20 cellular contexts compared by ENCODE assay signal in the genomic region with DNA sequence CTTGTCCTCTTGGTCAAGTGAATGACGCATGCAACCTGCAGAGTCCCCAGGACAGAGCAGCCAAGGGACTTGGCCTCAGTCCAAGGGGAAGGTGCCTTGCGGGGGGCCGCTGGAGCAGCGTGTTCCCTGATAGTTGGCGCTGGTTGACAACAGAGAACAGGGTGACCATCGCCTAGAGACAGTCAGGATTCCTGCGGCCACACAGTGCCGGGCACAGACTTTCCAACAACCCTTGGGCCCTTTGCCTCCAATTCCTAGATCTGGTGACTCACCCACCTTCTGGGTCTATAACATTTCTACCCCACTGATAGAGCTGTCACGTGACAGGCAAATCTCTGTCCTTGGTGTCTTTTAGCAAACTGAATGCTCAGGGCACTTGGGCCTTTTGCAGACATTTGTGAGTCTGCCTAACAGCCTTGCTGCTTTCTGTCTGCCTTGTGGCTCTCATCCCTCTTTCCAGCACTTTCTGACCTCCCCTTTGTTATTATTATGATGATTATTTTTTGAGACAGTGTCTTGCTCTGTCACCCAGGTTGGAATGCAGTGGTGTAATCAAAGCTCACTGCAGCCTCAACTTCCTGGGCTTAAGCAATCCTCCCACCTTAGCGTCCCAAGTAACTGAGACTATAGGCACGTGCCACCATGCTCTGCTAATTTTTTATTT. TPM values are rescaled to one million over a fixed set of nuclear protein-coding genes. Genes with fewer than 3 reads are reported as not detected.
DNase-seq lines count a peak whose midpoint lies in the region; ATAC-seq, FAIRE-seq and TF ChIP-seq lines count a peak whose summit lies in the region.
"Had no signal": no experiment of that assay in that cellular context is flagged by ENCODE, and none has a peak within 500 bp of the region (broad histone marks: within the 10 kb centered on the region; RNA-seq: fewer than 3 reads in every experiment).

No MANE protein-coding gene starts in this region.

- peak overlapping the region; percentile 18; the same call in 1 of the 2 replicates for H3K4me3 ChIP-seq in PC-9
- no peak overlapping the region for H3K4me3 ChIP-seq in bronchial epithelial cell (ENCODE audit: low read depth, low read length)
- H3K4me3 ChIP-seq in neuronal stem cell (ENCODE audit: low read length in 2 of 2): no peak overlapping the region
- H3K4me3 ChIP-seq: BLaER1, HAP-1 had no signal

- no peak overlapping the region for H2AFZ ChIP-seq in PC-9
- no peak overlapping the region for H2AFZ ChIP-seq in neuronal stem cell (ENCODE audit: low read length)

- peaks cover 5% of the 10 kb centered on the region; the same call in 1 of the 2 replicates for H4K20me1 ChIP-seq in PC-9 (ENCODE audit: insufficient read depth)

- peak; percentile 40 for FAIRE-seq in bronchial epithelial cell (lab: Jason Lieb, UNC)
- FAIRE-seq: HTR-8/SVneo had no signal

- no peak overlapping the region for H2BK5ac ChIP-seq in neuronal stem cell (ENCODE audit: low read length)

- no peaks in the 10 kb centered on the region for H3K27me3 Mint-ChIP-seq in activated CD8-positive, alpha-beta memory T cell treated with anti-CD3 and anti-CD28 coated beads, Interleukin-2, amount 10 ng/mL, durations not matched to agents 7 days and 5 days

- WGBS in neuronal stem cell (ENCODE audit: extremely low coverage in 2 of 2, insufficient read length in 2 of 2, insufficient replicate concordance in 1 of 2), 2 donors: no CpG with 5 or more reads among the region's 11 CpGs

- no peak overlapping the region for H4K91ac ChIP-seq in neuronal stem cell (ENCODE audit: low read depth, low read length, poor library complexity)

- no peak overlapping the region for H2BK120ac ChIP-seq in neuronal stem cell (ENCODE audit: low read depth, low read length)

- no peak overlapping the region for H3K4me3 Mint-ChIP-seq in activated CD8-positive, alpha-beta memory T cell treated with anti-CD3 and anti-CD28 coated beads, Interleukin-2, amount 10 ng/mL, durations not matched to agents 7 days and 5 days

- H3K9me3 ChIP-seq in PC-9 (ENCODE audit: insufficient read depth, low read depth) (no peaks in the 10 kb centered on the region), neuronal stem cell (replicated peaks in 1 of 2; ENCODE audit: control insufficient read depth in 2 of 2, insufficient read depth in 1 of 2, low read depth in 1 of 2, low read length in 2 of 2) (no peaks in the 10 kb centered on the region)
- H3K9me3 ChIP-seq: BLaER1, HAP-1 had no signal

- TF ChIP-seq CTCF in PC-9 (conservative IDR thresholded peaks at IDR 0.05) (no peak), bronchial epithelial cell (IDR thresholded peaks at IDR 0.05; ENCODE audit: insufficient read depth, low read length, severe bottlenecking) (no peak)

- no peak overlapping the region for H3K27ac Mint-ChIP-seq in activated CD8-positive, alpha-beta memory T cell treated with anti-CD3 and anti-CD28 coated beads, Interleukin-2, amount 10 ng/mL, durations not matched to agents 7 days and 5 days

- H2BK12ac ChIP-seq in neuronal stem cell (ENCODE audit: low read length): no peak overlapping the region

- POLR2A ChIA-PET in PC-9 (lab: Charles Lee; ENCODE audit: unreplicated experiment): no interaction called here

- ATAC-seq in GM18861 (IDR thresholded peaks at IDR 0.05; ENCODE audit: unreplicated experiment): no peak
- ATAC-seq in HG02970 (IDR thresholded peaks at IDR 0.05; ENCODE audit: low FRiP score, unreplicated experiment): no peak
- no peak for ATAC-seq in activated CD8-positive, alpha-beta memory T cell treated with anti-CD3 and anti-CD28 coated beads, Interleukin-2, amount 10 ng/mL, durations not matched to agents 7 days and 5 days
- ATAC-seq: PC-3 had no signal

- peaks cover 40% of the 10 kb centered on the region for H3F3A ChIP-seq in PC-9 (ENCODE audit: insufficient read depth, low read depth)

- H2BK15ac ChIP-seq in neuronal stem cell (ENCODE audit: low read length): no peak overlapping the region

- H3K4me1 ChIP-seq in PC-9 (replicated peaks; ENCODE audit: insufficient read depth): peaks cover 33% of the 10 kb centered on the region
- H3K4me1 ChIP-seq in neuronal stem cell (ENCODE audit: control insufficient read depth in 2 of 2, insufficient read depth in 1 of 2, low read depth in 1 of 2, low read length in 2 of 2): no peaks in the 10 kb centered on the region
- H3K4me1 ChIP-seq: HAP-1 had no signal

- BruUV-seq in PC-9 (replicated peaks; lab: Mats Ljungman, UMichigan): no TSS peak

- intact Hi-C loops in PC-9 (cut with micrococcal nuclease; ENCODE audit: unreplicated experiment): no loop called here

- H3K27me3 ChIP-seq in PC-9 (ENCODE audit: insufficient read depth, low read depth) (no peaks in the 10 kb centered on the region), bronchial epithelial cell (ENCODE audit: control insufficient read depth, insufficient read depth, low read length) (no peaks in the 10 kb centered on the region), neuronal stem cell (ENCODE audit: control insufficient read depth in 3 of 3, insufficient read depth in 3 of 3, low read depth in 1 of 3, low read length in 3 of 3) (no peaks in the 10 kb centered on the region)
- H3K27me3 ChIP-seq: BLaER1 had no signal

- CTCF ChIA-PET in PC-9 (lab: Charles Lee): no interaction called here
- CTCF ChIA-PET in activated CD8-positive, alpha-beta memory T cell treated with anti-CD3 and anti-CD28 coated beads, Interleukin-2, amount 10 ng/mL, durations not matched to agents 7 days and 5 days (lab: Charles Lee): no interaction called here

- peaks cover 9% of the 10 kb centered on the region for H3K79me2 ChIP-seq in PC-9 (ENCODE audit: low read depth)

- H3K9ac ChIP-seq in neuronal stem cell (ENCODE audit: low read depth, low read length, poor library complexity): no peak overlapping the region
- H3K9ac ChIP-seq: BLaER1 had no signal

- H3K36me3 Mint-ChIP-seq in activated CD8-positive, alpha-beta memory T cell treated with anti-CD3 and anti-CD28 coated beads, Interleukin-2, amount 10 ng/mL, durations not matched to agents 7 days and 5 days: peaks cover 66% of the 10 kb centered on the region

- no peak overlapping the region for H2AK5ac ChIP-seq in neuronal stem cell (ENCODE audit: low read depth, low read length)

- peaks cover 11% of the 10 kb centered on the region for H3K79me1 ChIP-seq in neuronal stem cell (ENCODE audit: low read depth, low read length)

- peak overlapping the region; percentile 64 for H3K27ac ChIP-seq in PC-9
- no peak overlapping the region for H3K27ac ChIP-seq in neuronal stem cell (replicated peaks; ENCODE audit: low read length)
- H3K27ac ChIP-seq: BLaER1 had no signal

- H3K4me1 Mint-ChIP-seq in activated CD8-positive, alpha-beta memory T cell treated with anti-CD3 and anti-CD28 coated beads, Interleukin-2, amount 10 ng/mL, durations not matched to agents 7 days and 5 days: no peaks in the 10 kb centered on the region

- H4K8ac ChIP-seq in neuronal stem cell (ENCODE audit: low read depth, low read length): no peak overlapping the region

- H3K14ac ChIP-seq in neuronal stem cell (ENCODE audit: low read length): no peak overlapping the region

- no peaks in the 10 kb centered on the region for H3K9me3 Mint-ChIP-seq in activated CD8-positive, alpha-beta memory T cell treated with anti-CD3 and anti-CD28 coated beads, Interleukin-2, amount 10 ng/mL, durations not matched to agents 7 days and 5 days (ENCODE audit: low read depth)

- no peak overlapping the region for H3K4ac ChIP-seq in neuronal stem cell (ENCODE audit: low read length)

- no peaks in the 10 kb centered on the region for H3K9me2 ChIP-seq in PC-9 (ENCODE audit: insufficient read depth)

- H3K23ac ChIP-seq in neuronal stem cell (ENCODE audit: low read depth, low read length, poor library complexity): peak overlapping the region; percentile 16

- no peak overlapping the region for H3K18ac ChIP-seq in neuronal stem cell (ENCODE audit: low read length)

- H3K4me2 ChIP-seq in PC-9 (peak overlapping the region; percentile 57), neuronal stem cell (ENCODE audit: insufficient read depth, low read length, poor library complexity, severe bottlenecking) (no peak overlapping the region)
- H3K4me2 ChIP-seq: BLaER1 had no signal

- DNase-seq in EH (ENCODE audit: low read depth) (peak; percentile 47), PC-9 (peak; percentile 86 to 90), bronchial epithelial cell (ENCODE audit: low read depth) (peak; percentile 48), neuronal stem cell (ENCODE audit: low spot score) (no peak), hippocampal formation (lab: John Stamatoyannopoulos, UW) (no peak)
- no peak for DNase-seq in activated CD8-positive, alpha-beta memory T cell treated with anti-CD3 and anti-CD28 coated beads, Interleukin-2, amount 10 ng/mL, durations not matched to agents 7 days and 5 days
- DNase-seq: DMS 273 treated with DMSO at 0.1 percent for 48 hours, NCI-H1048, NCI-H146, NCI-H2107, NCI-H226, NCI-H526 treated with DMSO at 0.1 percent for 48 hours, PC-3, SHP77 treated with DMSO at 0.1 percent for 48 hours had no signal

- H3K36me3 ChIP-seq in PC-9 (ENCODE audit: low read depth) (peaks cover 19% of the 10 kb centered on the region), bronchial epithelial cell (ENCODE audit: control insufficient read depth, insufficient read depth, low read length) (peaks cover 18% of the 10 kb centered on the region), neuronal stem cell (replicated peaks in 1 of 2; ENCODE audit: control insufficient read depth in 2 of 2, insufficient read depth in 2 of 2, low read length in 2 of 2) (peaks cover 69 to 90% of the 10 kb centered on the region in 2 donors)

RNA-seq across cellular contexts. Expression of gene TEDC2, which starts 11.9 kb away (rescaled TPM):
- total RNA-seq in PC-9 (2021) (26.3 and 28.0 TPM in 2 replicates), bronchial epithelial cell (0.53 and 0.64 TPM in 2 replicates)
- polyA plus RNA-seq in neuronal stem cell (2013, experiment 1 of 2): 31.4 TPM
- 29.6 TPM for polyA plus RNA-seq in neuronal stem cell (2013, experiment 2 of 2)
- total RNA-seq in activated CD8-positive, alpha-beta memory T cell treated with anti-CD3 and anti-CD28 coated beads, Interleukin-2, amount 10 ng/mL, durations not matched to agents 7 days and 5 days: 10 to 100 TPM; 24.9 to 27.5 TPM

RNA-seq across cellular contexts. Expression of gene CCNF, which starts 18.8 kb away (rescaled TPM):
- total RNA-seq in PC-9 (2021) (53.4 and 69.0 TPM in 2 replicates), bronchial epithelial cell (3.9 and 5.4 TPM in 2 replicates)
- 26.8 TPM for polyA plus RNA-seq in neuronal stem cell (2013, experiment 1 of 2)
- polyA plus RNA-seq in neuronal stem cell (2013, experiment 2 of 2): 26.7 TPM
- 100 to 1,000 TPM in 1 of 2 experiments, 10 to 100 TPM in 1; 84.2 to 103 TPM for total RNA-seq in activated CD8-positive, alpha-beta memory T cell treated with anti-CD3 and anti-CD28 coated beads, Interleukin-2, amount 10 ng/mL, durations not matched to agents 7 days and 5 days

RNA-seq across cellular contexts. Expression of gene NTN3, which starts 23.0 kb away (rescaled TPM):
- 0.87 and 0.90 TPM in 2 replicates for total RNA-seq in PC-9 (2021)
- under 0.01 TPM in 1 of 2 replicates, not detected in the other for total RNA-seq in bronchial epithelial cell
- 0.96 TPM for polyA plus RNA-seq in neuronal stem cell (2013, experiment 1 of 2)
- polyA plus RNA-seq in neuronal stem cell (2013, experiment 2 of 2): 1.1 TPM
- not detected for total RNA-seq in activated CD8-positive, alpha-beta memory T cell treated with anti-CD3 and anti-CD28 coated beads, Interleukin-2, amount 10 ng/mL, durations not matched to agents 7 days and 5 days
- total RNA-seq: Daoy, PC-3 had no signal

RNA-seq across cellular contexts. Expression of gene TBC1D24, which starts 26.9 kb away (rescaled TPM):
- total RNA-seq in PC-9 (2021) (30.0 and 34.2 TPM in 2 replicates), bronchial epithelial cell (4.7 and 5.4 TPM in 2 replicates)
- 7.1 TPM for polyA plus RNA-seq in neuronal stem cell (2013, experiment 1 of 2)
- 7.2 TPM for polyA plus RNA-seq in neuronal stem cell (2013, experiment 2 of 2)
- 10 to 100 TPM; 18.7 to 23.3 TPM for total RNA-seq in activated CD8-positive, alpha-beta memory T cell treated with anti-CD3 and anti-CD28 coated beads, Interleukin-2, amount 10 ng/mL, durations not matched to agents 7 days and 5 days

Comparison
In these comparisons a context has a peak if more than half of its experiments do, and no peak if none do; other contexts are left out.
1. DNase-seq: peak in EH (single experiment), PC-9 (2 of 2) and bronchial epithelial cell (single experiment); none in neuronal stem cell (single experiment), hippocampal formation (0 of 2) and activated CD8-positive, alpha-beta memory T cell treated with anti-CD3 and anti-CD28 coated beads, Interleukin-2, amount 10 ng/mL, durations not matched to agents 7 days and 5 days (single experiment).
2. RNA of gene TEDC2, which starts 11.9 kb away (total RNA-seq): 24.9 to 27.5 TPM in activated CD8-positive, alpha-beta memory T cell treated with anti-CD3 and anti-CD28 coated beads, Interleukin-2, amount 10 ng/mL, durations not matched to agents 7 days and 5 days and 26.3 to 28.0 TPM in PC-9; 0.53 to 0.64 TPM in bronchial epithelial cell; every median in the first group is over 10 times any median in the second.